20 cellular contexts compared by ENCODE assay signal in genomic region chr17:74010903-74011302, GRCh38.
DNase-seq lines count a peak whose midpoint lies in the region; ATAC-seq lines count a peak whose summit lies in the region.
"Had no signal": no experiment of that assay in that cellular context is flagged by ENCODE, and none has a peak within 500 bp of the region (broad histone marks: within the 10 kb centered on the region; RNA-seq: fewer than 3 reads in every experiment).

No MANE protein-coding gene starts in this region.

- H3K36me3 Mint-ChIP-seq in CD4-positive, CD25-positive, alpha-beta regulatory T cell, result no peaks in the 10 kb centered on the region
- H3K36me3 Mint-ChIP-seq in T-cell, result no peaks in the 10 kb centered on the region
- H3K36me3 Mint-ChIP-seq in naive thymus-derived CD4-positive, alpha-beta T cell, result peaks cover 0 to 6% (median 0%) of the 10 kb centered on the region in 5 donors

- peak; percentile 49 for DNase-seq in NCI-H510A treated with DMSO at 0.1 percent for 48 hours (lab: John Stamatoyannopoulos, UW)
- DNase-seq in NCI-H510A (lab: John Stamatoyannopoulos, UW), result no peak
- DNase-seq in CD4-positive, CD25-positive, alpha-beta regulatory T cell, result no peak
- DNase-seq in T-cell, result no peak
- no peak for DNase-seq in naive thymus-derived CD4-positive, alpha-beta T cell
- no peak for DNase-seq in DMS153 (lab: John Stamatoyannopoulos, UW)
- DNase-seq in germinal center (ENCODE audit: low spot score), result no peak
- DNase-seq: BE2C, GF-D8, GM23248, NCI-H1048, NCI-H1436, NCI-H1930, NCI-H2171, NCI-H446, PC-3, RPMI8226 had no signal

- H3K27me3 Mint-ChIP-seq in CD4-positive, CD25-positive, alpha-beta regulatory T cell, result no peaks in the 10 kb centered on the region
- H3K27me3 Mint-ChIP-seq in T-cell, result peaks cover 7 to 15% of the 10 kb centered on the region in 2 donors
- peaks cover 0 to 31% (median 6%) of the 10 kb centered on the region in 5 donors for H3K27me3 Mint-ChIP-seq in naive thymus-derived CD4-positive, alpha-beta T cell

- no peak overlapping the region for H3K27ac ChIP-seq in CD4-positive, CD25-positive, alpha-beta regulatory T cell (ENCODE audit: insufficient read depth, low read length, poor library complexity, severe bottlenecking)
- H3K27ac ChIP-seq in naive thymus-derived CD4-positive, alpha-beta T cell (ENCODE audit: low read depth, low read length), result no peak overlapping the region
- H3K27ac ChIP-seq: GM23248, HL-60 had no signal

- POLR2A ChIA-PET in T-cell (lab: Charles Lee), result interaction anchor here in 1 of 2 donors (0.7 kb wide), 1 partner anchor 46 kb away, joined by 3 read pairs; no protein-coding TSS in a partner anchor
- POLR2A ChIA-PET in naive thymus-derived CD4-positive, alpha-beta T cell (lab: Charles Lee), result interaction anchor here (0.7 kb wide), 1 partner anchor 93 kb away, joined by 3 read pairs; no protein-coding TSS in a partner anchor

- H3K4me3 ChIP-seq in CD4-positive, CD25-positive, alpha-beta regulatory T cell (ENCODE audit: low read depth, low read length), result no peak overlapping the region
- no peak overlapping the region for H3K4me3 ChIP-seq in naive thymus-derived CD4-positive, alpha-beta T cell (ENCODE audit: low read length)
- H3K4me3 ChIP-seq: GM23248, HAP-1 had no signal

- no peaks in the 10 kb centered on the region for H3K27me3 ChIP-seq in CD4-positive, CD25-positive, alpha-beta regulatory T cell (ENCODE audit: control insufficient read depth, insufficient read depth, low read length)
- H3K27me3 ChIP-seq in naive thymus-derived CD4-positive, alpha-beta T cell (ENCODE audit: control insufficient read depth in 2 of 2, insufficient read depth in 2 of 2, low read length in 2 of 2), result no peaks in the 10 kb centered on the region
- H3K27me3 ChIP-seq: BE2C had no signal

- peaks cover 0 to 4% (median 0%) of the 10 kb centered on the region in 7 donors for H3K9me3 Mint-ChIP-seq in CD4-positive, CD25-positive, alpha-beta regulatory T cell
- no peaks in the 10 kb centered on the region for H3K9me3 Mint-ChIP-seq in T-cell
- peaks cover 0 to 8% (median 0%) of the 10 kb centered on the region in 11 donors for H3K9me3 Mint-ChIP-seq in naive thymus-derived CD4-positive, alpha-beta T cell

- ATAC-seq in CD4-positive, CD25-positive, alpha-beta regulatory T cell (ENCODE audit: low read depth in 2 of 2), result no peak
- ATAC-seq in T-cell (replicated peaks in 1 of 4) (no peak), GM18498 (IDR thresholded peaks at IDR 0.05; ENCODE audit: unreplicated experiment) (no peak)
- no peak for ATAC-seq in naive thymus-derived CD4-positive, alpha-beta T cell
- ATAC-seq: PC-3 had no signal

- peak overlapping the region; percentile 50 to 89 (median 82) for H3K27ac Mint-ChIP-seq in CD4-positive, CD25-positive, alpha-beta regulatory T cell
- H3K27ac Mint-ChIP-seq in T-cell, result peak overlapping the region; percentile 39 to 57
- H3K27ac Mint-ChIP-seq in naive thymus-derived CD4-positive, alpha-beta T cell, result peak overlapping the region in 8 of 9 donors; percentile 6 to 77 (median 54)

- H3K36me3 ChIP-seq in CD4-positive, CD25-positive, alpha-beta regulatory T cell (ENCODE audit: control insufficient read depth, insufficient read depth, low read length), result no peaks in the 10 kb centered on the region
- H3K36me3 ChIP-seq in naive thymus-derived CD4-positive, alpha-beta T cell (ENCODE audit: control insufficient read depth in 2 of 3, insufficient read depth in 3 of 3, low read length in 3 of 3), result no peaks in the 10 kb centered on the region
- H3K36me3 ChIP-seq: BE2C, HAP-1 had no signal

- no peaks in the 10 kb centered on the region for H3K9me3 ChIP-seq in CD4-positive, CD25-positive, alpha-beta regulatory T cell (ENCODE audit: control insufficient read depth in 2 of 2, low read length in 2 of 2)
- H3K9me3 ChIP-seq in naive thymus-derived CD4-positive, alpha-beta T cell (ENCODE audit: control insufficient read depth in 2 of 3, low read length in 3 of 3), result no peaks in the 10 kb centered on the region
- H3K9me3 ChIP-seq: BE2C, HAP-1 had no signal

- CTCF ChIA-PET in T-cell (lab: Charles Lee), result no interaction called here
- CTCF ChIA-PET in naive thymus-derived CD4-positive, alpha-beta T cell (lab: Charles Lee), result interaction anchor here (0.9 to 1.3 kb wide), 2 partner anchors 11 to 1284 kb away, joined by 3 read pairs; no protein-coding TSS in a partner anchor

- peaks cover 0 to 60% (median 33%) of the 10 kb centered on the region in 4 donors for H3K4me1 Mint-ChIP-seq in CD4-positive, CD25-positive, alpha-beta regulatory T cell
- H3K4me1 Mint-ChIP-seq in T-cell, result peaks cover 12 to 40% (median 28%) of the 10 kb centered on the region in 3 donors
- H3K4me1 Mint-ChIP-seq in naive thymus-derived CD4-positive, alpha-beta T cell, result peaks cover 10 to 40% (median 16%) of the 10 kb centered on the region in 7 donors

- intact Hi-C loops in naive thymus-derived CD4-positive, alpha-beta T cell (cut with micrococcal nuclease), result no loop called here

- H3K4me1 ChIP-seq in CD4-positive, CD25-positive, alpha-beta regulatory T cell (ENCODE audit: control insufficient read depth, insufficient read depth, low read length, poor library complexity, severe bottlenecking), result peaks cover 25% of the 10 kb centered on the region
- H3K4me1 ChIP-seq in naive thymus-derived CD4-positive, alpha-beta T cell (ENCODE audit: control insufficient read depth in 2 of 2, insufficient read depth in 2 of 2, low read length in 2 of 2), result peaks cover 0 to 8% of the 10 kb centered on the region in 2 donors
- H3K4me1 ChIP-seq: HAP-1 had no signal

- H3K4me3 Mint-ChIP-seq in CD4-positive, CD25-positive, alpha-beta regulatory T cell, result no peak overlapping the region
- no peak overlapping the region for H3K4me3 Mint-ChIP-seq in T-cell
- H3K4me3 Mint-ChIP-seq in naive thymus-derived CD4-positive, alpha-beta T cell, result peak overlapping the region in 1 of 10 donors; percentile 10
